ENCODE assay signal across 1 cellular context in genomic region chr10:102033787-102034186, GRCh38.
TF ChIP-seq lines count a peak whose summit lies in the region.

No MANE protein-coding gene starts in this region.

TF ChIP-seq in IMR-90, 13 proteins besides CTCF, POLR2A, EP300 and RAD21 (continued from another document):
- TF ChIP-seq ELK1 (IDR thresholded peaks at IDR 0.05; ENCODE audit: borderline replicate concordance, low read depth, low read length) (no peak), SMC3 (IDR thresholded peaks at IDR 0.05; ENCODE audit: low read depth, low read length) (no peak), RFX5 (IDR thresholded peaks at IDR 0.05; ENCODE audit: low read depth, low read length) (no peak), CEBPB (IDR thresholded peaks at IDR 0.05; ENCODE audit: low read depth, low read length) (no peak), USF2 (IDR thresholded peaks at IDR 0.05; ENCODE audit: low read depth, low read length) (no peak)
